Comparison of ENCODE assay signal across 16 cellular contexts in genomic region chr2:67041051-67041450, GRCh38.
DNase-seq lines count a peak whose midpoint lies in the region; FAIRE-seq and TF ChIP-seq lines count a peak whose summit lies in the region.
"Had no signal": no experiment of that assay in that cellular context is flagged by ENCODE, and none has a peak within 500 bp of the region (broad histone marks: within the 10 kb centered on the region; RNA-seq: fewer than 3 reads in every experiment).

No MANE protein-coding gene starts in this region.

- DNase-seq in EH (ENCODE audit: low read depth), result peak; percentile 46
- peak; percentile 4 for DNase-seq in M059J (ENCODE audit: low read depth)
- peak; percentile 2 for DNase-seq in hepatic stellate cell (ENCODE audit: low spot score)
- no peak for DNase-seq in neural progenitor cell (ENCODE audit: low spot score)
- no peak for DNase-seq in NCI-H1436 (lab: John Stamatoyannopoulos, UW)
- DNase-seq in kidney, result no peak
- DNase-seq: CD8-positive, alpha-beta T cell; COR-L47; DMS79; EL; H7 had no signal

- no peak for FAIRE-seq in kidney (lab: Jason Lieb, UNC)
- FAIRE-seq: G401.6, GM12891, HepG2 had no signal

- H3K9me3 ChIP-seq in neural progenitor cell (ENCODE audit: low read depth), result no peaks in the 10 kb centered on the region
- H3K9me3 ChIP-seq in kidney (ENCODE audit: control insufficient read depth in 1 of 2, low read length in 2 of 2), result no peaks in the 10 kb centered on the region

- no peaks in the 10 kb centered on the region for H3K9me3 Mint-ChIP-seq in neural progenitor cell
- H3K9me3 Mint-ChIP-seq: CD8-positive, alpha-beta T cell; GM23338 had no signal

- peaks cover 9% of the 10 kb centered on the region for H3K4me1 ChIP-seq in neural progenitor cell
- H3K4me1 ChIP-seq in kidney (ENCODE audit: control insufficient read depth in 1 of 2, insufficient read depth in 1 of 2, low read depth in 1 of 2, low read length in 2 of 2), result no peaks in the 10 kb centered on the region

- H3K9ac ChIP-seq in neural progenitor cell, result no peak overlapping the region
- no peak overlapping the region for H3K9ac ChIP-seq in kidney (ENCODE audit: low read length in 2 of 2)

- no peaks in the 10 kb centered on the region for H3K4me1 Mint-ChIP-seq in neural progenitor cell
- H3K4me1 Mint-ChIP-seq: CD14-positive monocyte had no signal

- no peak overlapping the region for H3K27ac ChIP-seq in neural progenitor cell
- no peak overlapping the region for H3K27ac ChIP-seq in kidney (ENCODE audit: low read depth in 2 of 2, low read length in 2 of 2)

- no peak overlapping the region for H3K27ac Mint-ChIP-seq in neural progenitor cell
- H3K27ac Mint-ChIP-seq: CD14-positive monocyte; CD8-positive, alpha-beta T cell; GM23338 had no signal

- intact Hi-C loops in kidney (cut with DNase I), result no loop called here

- H3K79me2 ChIP-seq in neural progenitor cell (ENCODE audit: low read depth), result no peaks in the 10 kb centered on the region

- no peak overlapping the region for H3K4me2 ChIP-seq in neural progenitor cell
- H3K4me2 ChIP-seq: GM23338 had no signal

- H3K27me3 ChIP-seq in neural progenitor cell, result no peaks in the 10 kb centered on the region

- H3F3A ChIP-seq in neural progenitor cell (ENCODE audit: low read depth), result no peaks in the 10 kb centered on the region

- no peaks in the 10 kb centered on the region for H3K36me3 ChIP-seq in neural progenitor cell
- no peaks in the 10 kb centered on the region for H3K36me3 ChIP-seq in kidney (ENCODE audit: control insufficient read depth in 1 of 2, insufficient read depth in 2 of 2, low read length in 2 of 2)

- H3K4me3 Mint-ChIP-seq in neural progenitor cell, result no peak overlapping the region
- H3K4me3 Mint-ChIP-seq: CD14-positive monocyte; CD8-positive, alpha-beta T cell; GM23338 had no signal

- no peak overlapping the region for H2AFZ ChIP-seq in neural progenitor cell (replicated peaks)
- H2AFZ ChIP-seq: GM23338 had no signal

- no peak for TF ChIP-seq CTCF in neural progenitor cell (IDR thresholded peaks at IDR 0.05)
- TF ChIP-seq CTCF in kidney (IDR thresholded peaks at IDR 0.05; ENCODE audit: borderline replicate concordance, extremely low read depth, insufficient read depth), result no peak

- H3K4me3 ChIP-seq in neural progenitor cell (no peak overlapping the region), kidney (ENCODE audit: low read length in 2 of 2) (no peak overlapping the region)
- H3K4me3 ChIP-seq: GM23338 had no signal

- H3K36me3 Mint-ChIP-seq in neural progenitor cell, result no peaks in the 10 kb centered on the region
- H3K36me3 Mint-ChIP-seq: CD14-positive monocyte; CD8-positive, alpha-beta T cell had no signal

- no peaks in the 10 kb centered on the region for H3K27me3 Mint-ChIP-seq in neural progenitor cell (ENCODE audit: insufficient read depth, low read depth)

- no peaks in the 10 kb centered on the region for H4K20me1 ChIP-seq in neural progenitor cell (ENCODE audit: low read depth)

Comparison
In these comparisons a context has a peak if more than half of its experiments do, and no peak if none do; other contexts are left out.
1. DNase-seq: peak in EH (single experiment), M059J (single experiment) and hepatic stellate cell (single experiment); none in neural progenitor cell (single experiment), NCI-H1436 (single experiment) and kidney (single experiment).